13 cellular contexts compared by ENCODE assay signal in genomic region chr15:70090436-70091291, GRCh38. TPM values are rescaled to one million over a fixed set of nuclear protein-coding genes. Genes with fewer than 3 reads are reported as not detected.
DNase-seq lines count a peak whose midpoint lies in the region; ATAC-seq and TF ChIP-seq lines count a peak whose summit lies in the region.
"Had no signal": no experiment of that assay in that cellular context is flagged by ENCODE, and none has a peak within 500 bp of the region (broad histone marks: within the 10 kb centered on the region; RNA-seq: fewer than 3 reads in every experiment).

No MANE protein-coding gene starts in this region.

- CTCF ChIA-PET in WTC11 (lab: Charles Lee) = interaction anchor here (0.8 to 1.7 kb wide), 4 partner anchors 264 to 624 kb away, joined by 3 to 5 read pairs (median 4); no protein-coding TSS in a partner anchor

- H3K4me3 Mint-ChIP-seq in activated T-cell treated with anti-CD3 and anti-CD28 coated beads, Interleukin-2, amount 50 U/mL, for 72 hours = peak overlapping the region in 1 of 2 donors; percentile 95
- H3K4me3 Mint-ChIP-seq in WTC11 = peak overlapping the region; percentile 48
- H3K4me3 Mint-ChIP-seq in stimulated activated memory B cell treated with anti-CD40 and anti-IgM and Interleukin-4, amounts not matched to agents 10 μg/mL and 1 μg/mL and 100 μg/mL, for 72 hours = no peak overlapping the region

- H3K9ac ChIP-seq in iPS-20b (ENCODE audit: low read depth, low read length) = no peak overlapping the region

- H3K4me1 ChIP-seq in iPS-20b (ENCODE audit: insufficient read depth, low read length) (peaks cover 70% of the 10 kb centered on the region), upper lobe of left lung (peaks cover 78 to 84% (median 82%) of the 10 kb centered on the region in 4 donors)

- H3K27ac ChIP-seq in iPS-20b (ENCODE audit: low read length) (no peak overlapping the region), upper lobe of left lung (no peak overlapping the region)
- H3K27ac ChIP-seq: testis had no signal

- H3K36me3 Mint-ChIP-seq in activated T-cell treated with anti-CD3 and anti-CD28 coated beads, Interleukin-2, amount 50 U/mL, for 72 hours (ENCODE audit: insufficient read depth in 2 of 2) = peaks cover 13 to 31% of the 10 kb centered on the region in 2 donors
- H3K36me3 Mint-ChIP-seq in WTC11 = peaks cover 31% of the 10 kb centered on the region
- peaks cover 44% of the 10 kb centered on the region for H3K36me3 Mint-ChIP-seq in stimulated activated memory B cell treated with anti-CD40 and anti-IgM and Interleukin-4, amounts not matched to agents 10 μg/mL and 1 μg/mL and 100 μg/mL, for 72 hours

- no peak for DNase-seq in activated T-cell treated with anti-CD3 and anti-CD28 coated beads, Interleukin-2, amount 50 U/mL, for 72 hours
- no peak for DNase-seq in activated T-cell treated with anti-CD3 and anti-CD28 coated beads, Interleukin-2, amount 50 U/mL, for 48 hours
- DNase-seq in WTC11 (ENCODE audit: low spot score) = no peak
- no peak for DNase-seq in HK-2 (ENCODE audit: unreplicated experiment)
- DNase-seq in GDM1 (lab: John Stamatoyannopoulos, UW) = no peak
- DNase-seq in upper lobe of left lung = no peak
- DNase-seq: activated effector memory CD4-positive, alpha-beta T cell treated with anti-CD3 and anti-CD28 coated beads, Interleukin-2, amount 50 U/mL, for 16 hours; Calu3; GF-D8; NCI-H2081 treated with DMSO at 0.1 percent for 48 hours; testis had no signal

- peak overlapping the region; percentile 8; the same call in 1 of the 2 replicates for H3K4me3 ChIP-seq in iPS-20b (ENCODE audit: low read length)
- H3K4me3 ChIP-seq in upper lobe of left lung = no peak overlapping the region
- H3K4me3 ChIP-seq: testis had no signal

- H3K9me3 ChIP-seq in iPS-20b (ENCODE audit: insufficient read depth, low read depth, low read length) (no peaks in the 10 kb centered on the region), upper lobe of left lung (no peaks in the 10 kb centered on the region)
- H3K9me3 ChIP-seq: testis had no signal

- H3K27ac Mint-ChIP-seq in activated T-cell treated with anti-CD3 and anti-CD28 coated beads, Interleukin-2, amount 50 U/mL, for 72 hours = peak overlapping the region; percentile 19
- H3K27ac Mint-ChIP-seq in WTC11 = no peak overlapping the region
- H3K27ac Mint-ChIP-seq in stimulated activated memory B cell treated with anti-CD40 and anti-IgM and Interleukin-4, amounts not matched to agents 10 μg/mL and 1 μg/mL and 100 μg/mL, for 72 hours = peak overlapping the region; percentile 11

- H3K27me3 ChIP-seq in iPS-20b (ENCODE audit: insufficient read depth, low read length) (peaks cover 28% of the 10 kb centered on the region; the same call in 1 of the 2 replicates), upper lobe of left lung (no peaks in the 10 kb centered on the region)
- H3K27me3 ChIP-seq: testis had no signal

- TF ChIP-seq POLR2A in upper lobe of left lung (IDR thresholded peaks at IDR 0.05) = no peak

- H3K4me1 Mint-ChIP-seq in activated T-cell treated with anti-CD3 and anti-CD28 coated beads, Interleukin-2, amount 50 U/mL, for 72 hours (ENCODE audit: low read depth) = peaks cover 97% of the 10 kb centered on the region
- H3K4me1 Mint-ChIP-seq in WTC11 = peaks cover 91% of the 10 kb centered on the region
- H3K4me1 Mint-ChIP-seq in stimulated activated memory B cell treated with anti-CD40 and anti-IgM and Interleukin-4, amounts not matched to agents 10 μg/mL and 1 μg/mL and 100 μg/mL, for 72 hours = peaks cover 99% of the 10 kb centered on the region

- H3K27me3 Mint-ChIP-seq in activated T-cell treated with anti-CD3 and anti-CD28 coated beads, Interleukin-2, amount 50 U/mL, for 72 hours (ENCODE audit: low read depth) = no peaks in the 10 kb centered on the region
- peaks cover 19% of the 10 kb centered on the region for H3K27me3 Mint-ChIP-seq in WTC11 (ENCODE audit: low read depth)
- H3K27me3 Mint-ChIP-seq in stimulated activated memory B cell treated with anti-CD40 and anti-IgM and Interleukin-4, amounts not matched to agents 10 μg/mL and 1 μg/mL and 100 μg/mL, for 72 hours = no peaks in the 10 kb centered on the region

- peak; percentile 22 to 48 for ATAC-seq in activated T-cell treated with anti-CD3 and anti-CD28 coated beads, Interleukin-2, amount 50 U/mL, for 72 hours (replicated peaks in 1 of 2)
- no peak for ATAC-seq in WTC11
- no peak for ATAC-seq in stimulated activated memory B cell treated with anti-CD40 and anti-IgM and Interleukin-4, amounts not matched to agents 10 μg/mL and 1 μg/mL and 100 μg/mL, for 72 hours
- ATAC-seq in upper lobe of left lung (ENCODE audit: low FRiP score in 2 of 2) = no peak

- WGBS in upper lobe of left lung, 2 donors = 83 to 90% methylated on average over 8 of the region's 8 CpGs

- H3K9me3 Mint-ChIP-seq in activated T-cell treated with anti-CD3 and anti-CD28 coated beads, Interleukin-2, amount 50 U/mL, for 72 hours = no peaks in the 10 kb centered on the region
- H3K9me3 Mint-ChIP-seq in WTC11 = no peaks in the 10 kb centered on the region
- no peaks in the 10 kb centered on the region for H3K9me3 Mint-ChIP-seq in stimulated activated memory B cell treated with anti-CD40 and anti-IgM and Interleukin-4, amounts not matched to agents 10 μg/mL and 1 μg/mL and 100 μg/mL, for 72 hours

- no peak for TF ChIP-seq EP300 in upper lobe of left lung (IDR thresholded peaks at IDR 0.05)

- POLR2A ChIA-PET in WTC11 (lab: Charles Lee) = interaction anchor here (0.5 to 1.6 kb wide), 3 partner anchors 9 to 426 kb away, joined by 3 to 8 read pairs (median 5); no protein-coding TSS in a partner anchor

- H3K36me3 ChIP-seq in iPS-20b (ENCODE audit: insufficient read depth, low read depth, low read length) (peaks cover 79% of the 10 kb centered on the region), upper lobe of left lung (peaks cover 0 to 62% (median 11%) of the 10 kb centered on the region in 4 donors)

- TF ChIP-seq CTCF in WTC11 (IDR thresholded peaks at IDR 0.05) (no peak), upper lobe of left lung (IDR thresholded peaks at IDR 0.05) (no peak)

TF ChIP-seq in WTC11, 78 proteins besides CTCF, POLR2A, EP300 and RAD21 (continues in another document):
- TF ChIP-seq USF1 (CRISPR knock-in tag; IDR thresholded peaks at IDR 0.05) (no peak), AR (CRISPR knock-in tag; IDR thresholded peaks at IDR 0.05) (no peak), E2F1 (CRISPR knock-in tag; IDR thresholded peaks at IDR 0.05) (no peak)

RNA-seq across cellular contexts. Expression of gene TLE3, which starts 7.1 kb away (rescaled TPM):
- 100 to 1,000 TPM in 1 of 2 donors, 10 to 100 TPM in 1; 84.6 to 112 TPM for total RNA-seq in activated T-cell treated with anti-CD3 and anti-CD28 coated beads, Interleukin-2, amount 50 U/mL, for 72 hours
- 66.8 to 78.7 TPM (median 68.0 TPM) in 3 replicates for total RNA-seq in WTC11 (2021)
- total RNA-seq in upper lobe of left lung = 100 to 1,000 TPM in 1 of 6 donors, 10 to 100 TPM in 5; 52.2 to 140 (median 80.6) TPM

Comparison
In these comparisons a context has a peak if more than half of its experiments do, and no peak if none do; other contexts are left out.
1. ATAC-seq: peak in activated T-cell treated with anti-CD3 and anti-CD28 coated beads, Interleukin-2, amount 50 U/mL, for 72 hours (2 of 2); none in WTC11 (single experiment), stimulated activated memory B cell treated with anti-CD40 and anti-IgM and Interleukin-4, amounts not matched to agents 10 μg/mL and 1 μg/mL and 100 μg/mL, for 72 hours (single experiment) and upper lobe of left lung (0 of 2).